Comparison of ENCODE assay signal across 36 cellular contexts in genomic region chr3:155568295-155568694, GRCh38.
"Had no signal": no experiment of that assay in that cellular context is flagged by ENCODE, and none has a peak within 500 bp of the region (broad histone marks: within the 10 kb centered on the region; RNA-seq: fewer than 3 reads in every experiment).

No MANE protein-coding gene starts in this region.

- H3K9me3 ChIP-seq: MG63 had no signal

- DNase-seq: Karpas-422, Kasumi-1, MG63, MM.1S, MV-4-11, NCI-H1048, NCI-H1092, NCI-H1092 treated with DMSO at 0.1 percent for 48 hours, NCI-H1105, NCI-H1105 treated with DMSO at 0.1 percent for 48 hours, NCI-H1417, NCI-H1417 treated with DMSO at 0.1 percent for 48 hours, NCI-H1436, NCI-H1436 treated with DMSO at 0.1 percent for 48 hours, NCI-H146, NCI-H1694, NCI-H1694 treated with DMSO at 0.1 percent for 48 hours, NCI-H187, NCI-H187 treated with DMSO at 0.1 percent for 48 hours, NCI-H1930, NCI-H2029, NCI-H2029 treated with DMSO at 0.1 percent for 48 hours, NCI-H2081, NCI-H2081 treated with DMSO at 0.1 percent for 48 hours, NCI-H2107, NCI-H2171, NCI-H2171 treated with DMSO at 0.1 percent for 48 hours, NCI-H2227 treated with DMSO at 0.1 percent for 48 hours, NCI-H226, NCI-H345, NCI-H446, NCI-H446 treated with DMSO at 0.1 percent for 48 hours, NCI-H510A, NCI-H510A treated with DMSO at 0.1 percent for 48 hours, NCI-H524, NCI-H524 treated with DMSO at 0.1 percent for 48 hours had no signal

- H3K36me3 ChIP-seq: MG63 had no signal

- H3K27me3 ChIP-seq: MG63 had no signal

- H3K4me3 ChIP-seq: MG63 had no signal
